In the genomic region with DNA sequence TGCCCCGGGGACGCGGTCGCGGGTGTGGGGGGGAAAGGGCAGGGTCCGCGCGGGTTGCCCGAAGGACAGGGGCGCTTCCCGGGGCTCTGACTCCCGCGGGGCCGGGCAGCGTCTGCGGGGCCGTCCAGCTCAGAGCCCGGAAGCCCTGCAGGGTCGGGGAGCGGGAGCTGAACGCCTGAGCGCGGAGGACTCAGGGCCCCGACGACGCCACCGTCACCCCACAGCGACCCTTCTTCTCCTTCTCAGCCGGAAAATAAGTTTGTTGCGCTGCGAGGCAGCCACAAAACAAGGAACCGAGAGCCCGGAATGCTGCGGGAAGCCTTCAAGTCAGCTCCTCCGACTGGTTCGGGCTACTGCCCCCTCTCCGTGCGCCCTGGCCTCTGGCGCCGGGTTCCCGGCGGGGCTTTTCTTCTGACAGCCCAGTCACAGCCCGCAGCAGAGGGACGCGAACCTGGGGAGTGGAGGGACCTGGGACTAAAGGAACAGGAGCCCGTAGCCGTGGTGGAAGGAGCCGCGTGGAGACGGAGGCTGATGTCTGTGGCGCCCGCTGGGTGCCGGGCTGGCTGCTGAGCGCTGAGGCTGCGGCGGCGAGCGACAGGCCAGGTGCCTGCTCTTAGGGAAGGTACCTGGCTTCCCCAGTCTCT, we compare ENCODE assay signal across 9 cellular contexts. TPM values are rescaled to one million over a fixed set of nuclear protein-coding genes. Genes with fewer than 3 reads are reported as not detected.
DNase-seq lines count a peak whose midpoint lies in the region; ATAC-seq and TF ChIP-seq lines count a peak whose summit lies in the region.
"Had no signal": no experiment of that assay in that cellular context is flagged by ENCODE, and none has a peak within 500 bp of the region (broad histone marks: within the 10 kb centered on the region; RNA-seq: fewer than 3 reads in every experiment).

No MANE protein-coding gene starts in this region.

- peaks cover 53% of the 10 kb centered on the region for H3K27me3 Mint-ChIP-seq in progenitor cell of endocrine pancreas

- no peaks in the 10 kb centered on the region for H3K36me3 ChIP-seq in left ventricle myocardium inferior

- H3K27ac ChIP-seq in left ventricle myocardium inferior (replicated peaks), result peak overlapping the region; percentile 46

- intact Hi-C loops in left ventricle myocardium inferior (cut with micrococcal nuclease), result no loop called here

- peak; percentile 14 for ATAC-seq in GM18505 (IDR thresholded peaks at IDR 0.05; ENCODE audit: unreplicated experiment)
- ATAC-seq in stimulated activated effector memory CD8-positive, alpha-beta T cell treated with anti-CD3 and anti-CD28 coated beads, Interleukin-12 subunit alpha, Interleukin-12 subunit beta, amount 100 ng/mL, for 72 hours, result no peak
- ATAC-seq in HG02623 (IDR thresholded peaks at IDR 0.05; ENCODE audit: unreplicated experiment), result no peak
- ATAC-seq in GM19351 (IDR thresholded peaks at IDR 0.05; ENCODE audit: unreplicated experiment), result no peak

- H3K4me1 ChIP-seq in left ventricle myocardium inferior, result peaks cover 19% of the 10 kb centered on the region

- peaks cover 20% of the 10 kb centered on the region for H3K4me1 Mint-ChIP-seq in progenitor cell of endocrine pancreas (ENCODE audit: low read depth)
- no peaks in the 10 kb centered on the region for H3K4me1 Mint-ChIP-seq in stimulated activated effector memory CD8-positive, alpha-beta T cell treated with anti-CD3 and anti-CD28 coated beads, Interleukin-12 subunit alpha, Interleukin-12 subunit beta, amount 100 ng/mL, for 72 hours

- H3K36me3 Mint-ChIP-seq in progenitor cell of endocrine pancreas (ENCODE audit: insufficient read depth), result no peaks in the 10 kb centered on the region
- no peaks in the 10 kb centered on the region for H3K36me3 Mint-ChIP-seq in stimulated activated effector memory CD8-positive, alpha-beta T cell treated with anti-CD3 and anti-CD28 coated beads, Interleukin-12 subunit alpha, Interleukin-12 subunit beta, amount 100 ng/mL, for 72 hours

- no peaks in the 10 kb centered on the region for H3K9me3 Mint-ChIP-seq in progenitor cell of endocrine pancreas (ENCODE audit: low read depth)
- peaks cover 2% of the 10 kb centered on the region for H3K9me3 Mint-ChIP-seq in stimulated activated effector memory CD8-positive, alpha-beta T cell treated with anti-CD3 and anti-CD28 coated beads, Interleukin-12 subunit alpha, Interleukin-12 subunit beta, amount 100 ng/mL, for 72 hours

- TF ChIP-seq POLR2A in GM18505 (IDR thresholded peaks at IDR 0.05; ENCODE audit: borderline replicate concordance, extremely low read depth, insufficient read depth, insufficient read length), result no peak

- peak overlapping the region; percentile 88 for H3K4me3 Mint-ChIP-seq in progenitor cell of endocrine pancreas (ENCODE audit: low read depth)
- no peak overlapping the region for H3K4me3 Mint-ChIP-seq in stimulated activated effector memory CD8-positive, alpha-beta T cell treated with anti-CD3 and anti-CD28 coated beads, Interleukin-12 subunit alpha, Interleukin-12 subunit beta, amount 100 ng/mL, for 72 hours

- no peaks in the 10 kb centered on the region for H3K9me3 ChIP-seq in left ventricle myocardium inferior (replicated peaks)

- TF ChIP-seq CTCF in left ventricle myocardium inferior (IDR thresholded peaks at IDR 0.05; ENCODE audit: borderline replicate concordance), result no peak
- no peak for TF ChIP-seq CTCF in progenitor cell of endocrine pancreas (IDR thresholded peaks at IDR 0.05; ENCODE audit: unreplicated experiment)

- H3K4me3 ChIP-seq in left ventricle myocardium inferior, result peak overlapping the region; percentile 66

- no peak overlapping the region for H3K27ac Mint-ChIP-seq in progenitor cell of endocrine pancreas
- no peak overlapping the region for H3K27ac Mint-ChIP-seq in stimulated activated effector memory CD8-positive, alpha-beta T cell treated with anti-CD3 and anti-CD28 coated beads, Interleukin-12 subunit alpha, Interleukin-12 subunit beta, amount 100 ng/mL, for 72 hours

- DNase-seq in NCI-H1105 treated with DMSO at 0.1 percent for 48 hours (lab: John Stamatoyannopoulos, UW), result peak; percentile 29
- DNase-seq in left ventricle myocardium inferior, result no peak
- peak; percentile 31 for DNase-seq in progenitor cell of endocrine pancreas (ENCODE audit: low spot score, unreplicated experiment)
- DNase-seq in stimulated activated effector memory CD8-positive, alpha-beta T cell treated with anti-CD3 and anti-CD28 coated beads, Interleukin-12 subunit alpha, Interleukin-12 subunit beta, amount 100 ng/mL, for 72 hours (ENCODE audit: low spot score in 2 of 2), result no peak
- DNase-seq in activated effector memory CD4-positive, alpha-beta T cell treated with Interleukin-2 at 50 U/mL for 16 hours, result no peak
- DNase-seq: activated CD4-positive, CD25-positive, alpha-beta regulatory T cell treated with anti-CD3 and anti-CD28 coated beads, Interleukin-2, amount 50 U/mL, for 72 hours had no signal

- peaks cover 94% of the 10 kb centered on the region for H3K27me3 ChIP-seq in left ventricle myocardium inferior (ENCODE audit: low read depth)

RNA-seq across cellular contexts. Expression of gene CNTN4, which starts 0.5 kb away (rescaled TPM):
- 1.2 TPM for total RNA-seq in left ventricle myocardium inferior
- 16.1 and 23.5 TPM in 2 replicates for total RNA-seq in progenitor cell of endocrine pancreas

Comparison
In these comparisons a context has a peak if more than half of its experiments do, and no peak if none do; other contexts are left out.
1. DNase-seq: peak in NCI-H1105 treated with DMSO at 0.1 percent for 48 hours (single experiment) and progenitor cell of endocrine pancreas (single experiment); none in left ventricle myocardium inferior (single experiment), stimulated activated effector memory CD8-positive, alpha-beta T cell treated with anti-CD3 and anti-CD28 coated beads, Interleukin-12 subunit alpha, Interleukin-12 subunit beta, amount 100 ng/mL, for 72 hours (0 of 2) and activated effector memory CD4-positive, alpha-beta T cell treated with Interleukin-2 at 50 U/mL for 16 hours (single experiment).